ENCODE assay signal across 1 cellular context in the genomic region with DNA sequence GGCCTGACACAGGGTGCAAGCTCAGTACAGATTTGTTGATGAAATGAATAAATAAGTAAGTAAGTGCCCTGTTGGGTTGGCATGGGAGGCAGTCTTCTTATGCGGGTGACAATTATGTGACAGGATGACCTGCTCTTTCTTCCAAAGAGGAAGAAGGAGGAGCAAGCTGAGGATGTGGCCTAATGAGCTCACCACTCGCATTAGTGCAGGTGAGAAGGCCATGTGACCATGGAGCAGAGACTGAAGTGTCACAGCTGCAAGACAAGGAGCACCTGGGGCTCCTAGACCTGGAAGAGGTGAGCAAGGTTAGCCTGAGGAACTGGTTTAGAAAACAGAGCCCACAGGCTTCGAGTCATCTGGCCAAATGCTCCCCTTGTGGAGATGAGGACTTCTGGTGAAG.
TF ChIP-seq lines count a peak whose summit lies in the region.

No MANE protein-coding gene starts in this region.

TF ChIP-seq in GM23338, 12 proteins besides CTCF, POLR2A, EP300 and RAD21 (continued from another document):
- TF ChIP-seq, protein P1, sequence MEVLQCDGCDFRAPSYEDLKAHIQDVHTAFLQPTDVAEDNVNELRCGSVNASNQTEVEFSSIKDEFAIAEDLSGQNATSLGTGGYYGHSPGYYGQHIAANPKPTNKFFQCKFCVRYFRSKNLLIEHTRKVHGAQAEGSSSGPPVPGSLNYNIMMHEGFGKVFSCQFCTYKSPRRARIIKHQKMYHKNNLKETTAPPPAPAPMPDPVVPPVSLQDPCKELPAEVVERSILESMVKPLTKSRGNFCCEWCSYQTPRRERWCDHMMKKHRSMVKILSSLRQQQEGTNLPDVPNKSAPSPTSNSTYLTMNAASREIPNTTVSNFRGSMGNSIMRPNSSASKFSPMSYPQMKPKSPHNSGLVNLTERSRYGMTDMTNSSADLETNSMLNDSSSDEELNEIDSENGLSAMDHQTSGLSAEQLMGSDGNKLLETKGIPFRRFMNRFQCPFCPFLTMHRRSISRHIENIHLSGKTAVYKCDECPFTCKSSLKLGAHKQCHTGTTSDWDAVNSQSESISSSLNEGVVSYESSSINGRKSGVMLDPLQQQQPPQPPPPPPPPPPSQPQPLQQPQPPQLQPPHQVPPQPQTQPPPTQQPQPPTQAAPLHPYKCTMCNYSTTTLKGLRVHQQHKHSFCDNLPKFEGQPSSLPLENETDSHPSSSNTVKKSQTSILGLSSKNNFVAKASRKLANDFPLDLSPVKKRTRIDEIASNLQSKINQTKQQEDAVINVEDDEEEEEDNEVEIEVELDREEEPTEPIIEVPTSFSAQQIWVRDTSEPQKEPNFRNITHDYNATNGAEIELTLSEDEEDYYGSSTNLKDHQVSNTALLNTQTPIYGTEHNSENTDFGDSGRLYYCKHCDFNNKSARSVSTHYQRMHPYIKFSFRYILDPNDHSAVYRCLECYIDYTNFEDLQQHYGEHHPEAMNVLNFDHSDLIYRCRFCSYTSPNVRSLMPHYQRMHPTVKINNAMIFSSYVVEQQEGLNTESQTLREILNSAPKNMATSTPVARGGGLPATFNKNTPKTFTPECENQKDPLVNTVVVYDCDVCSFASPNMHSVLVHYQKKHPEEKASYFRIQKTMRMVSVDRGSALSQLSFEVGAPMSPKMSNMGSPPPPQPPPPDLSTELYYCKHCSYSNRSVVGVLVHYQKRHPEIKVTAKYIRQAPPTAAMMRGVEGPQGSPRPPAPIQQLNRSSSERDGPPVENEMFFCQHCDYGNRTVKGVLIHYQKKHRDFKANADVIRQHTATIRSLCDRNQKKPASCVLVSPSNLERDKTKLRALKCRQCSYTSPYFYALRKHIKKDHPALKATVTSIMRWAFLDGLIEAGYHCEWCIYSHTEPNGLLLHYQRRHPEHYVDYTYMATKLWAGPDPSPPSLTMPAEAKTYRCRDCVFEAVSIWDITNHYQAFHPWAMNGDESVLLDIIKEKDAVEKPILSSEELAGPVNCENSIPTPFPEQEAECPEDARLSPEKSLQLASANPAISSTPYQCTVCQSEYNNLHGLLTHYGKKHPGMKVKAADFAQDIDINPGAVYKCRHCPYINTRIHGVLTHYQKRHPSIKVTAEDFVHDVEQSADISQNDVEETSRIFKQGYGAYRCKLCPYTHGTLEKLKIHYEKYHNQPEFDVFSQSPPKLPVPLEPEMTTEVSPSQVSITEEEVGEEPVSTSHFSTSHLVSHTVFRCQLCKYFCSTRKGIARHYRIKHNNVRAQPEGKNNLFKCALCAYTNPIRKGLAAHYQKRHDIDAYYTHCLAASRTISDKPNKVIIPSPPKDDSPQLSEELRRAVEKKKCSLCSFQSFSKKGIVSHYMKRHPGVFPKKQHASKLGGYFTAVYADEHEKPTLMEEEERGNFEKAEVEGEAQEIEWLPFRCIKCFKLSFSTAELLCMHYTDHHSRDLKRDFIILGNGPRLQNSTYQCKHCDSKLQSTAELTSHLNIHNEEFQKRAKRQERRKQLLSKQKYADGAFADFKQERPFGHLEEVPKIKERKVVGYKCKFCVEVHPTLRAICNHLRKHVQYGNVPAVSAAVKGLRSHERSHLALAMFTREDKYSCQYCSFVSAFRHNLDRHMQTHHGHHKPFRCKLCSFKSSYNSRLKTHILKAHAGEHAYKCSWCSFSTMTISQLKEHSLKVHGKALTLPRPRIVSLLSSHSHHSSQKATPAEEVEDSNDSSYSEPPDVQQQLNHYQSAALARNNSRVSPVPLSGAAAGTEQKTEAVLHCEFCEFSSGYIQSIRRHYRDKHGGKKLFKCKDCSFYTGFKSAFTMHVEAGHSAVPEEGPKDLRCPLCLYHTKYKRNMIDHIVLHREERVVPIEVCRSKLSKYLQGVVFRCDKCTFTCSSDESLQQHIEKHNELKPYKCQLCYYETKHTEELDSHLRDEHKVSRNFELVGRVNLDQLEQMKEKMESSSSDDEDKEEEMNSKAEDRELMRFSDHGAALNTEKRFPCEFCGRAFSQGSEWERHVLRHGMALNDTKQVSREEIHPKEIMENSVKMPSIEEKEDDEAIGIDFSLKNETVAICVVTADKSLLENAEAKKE (CRISPR knock-in tag; IDR thresholded peaks at IDR 0.05) = no peak
- no peak for TF ChIP-seq ZNF114 (CRISPR knock-in tag; IDR thresholded peaks at IDR 0.05)
- no peak for TF ChIP-seq EZH2phosphoT487 (IDR thresholded peaks at IDR 0.05; ENCODE audit: unreplicated experiment)
- no peak for TF ChIP-seq REST (IDR thresholded peaks at IDR 0.05; ENCODE audit: unreplicated experiment)
- TF ChIP-seq JUNB (IDR thresholded peaks at IDR 0.05; ENCODE audit: unreplicated experiment) = no peak
- TF ChIP-seq ZNF331 (CRISPR knock-in tag; IDR thresholded peaks at IDR 0.05; ENCODE audit: low read depth) = no peak
- no peak for TF ChIP-seq POLR2AphosphoS5 (IDR thresholded peaks at IDR 0.05; ENCODE audit: low read depth)
